ENCODE assay signal across 1 cellular context in genomic region chr22:29854432-29854831, GRCh38.
TF ChIP-seq lines count a peak whose summit lies in the region.

No MANE protein-coding gene starts in this region.

TF ChIP-seq in IMR-90, 13 proteins besides CTCF, POLR2A, EP300 and RAD21:
- no peak for TF ChIP-seq SMC3 (IDR thresholded peaks at IDR 0.05; ENCODE audit: low read depth, low read length)
- no peak for TF ChIP-seq MAFK (IDR thresholded peaks at IDR 0.05; ENCODE audit: low read depth, low read length)
- no peak for TF ChIP-seq ELK1 (IDR thresholded peaks at IDR 0.05; ENCODE audit: borderline replicate concordance, low read depth, low read length)
- no peak for TF ChIP-seq USF2 (IDR thresholded peaks at IDR 0.05; ENCODE audit: low read depth, low read length)
- TF ChIP-seq CHD1 (IDR thresholded peaks at IDR 0.05; ENCODE audit: low read depth, low read length) = no peak
- TF ChIP-seq BHLHE40 (IDR thresholded peaks at IDR 0.05; ENCODE audit: low read depth, low read length) = no peak
- no peak for TF ChIP-seq FOS (IDR thresholded peaks at IDR 0.05; ENCODE audit: low read depth, low read length)
- no peak for TF ChIP-seq CEBPB (IDR thresholded peaks at IDR 0.05; ENCODE audit: low read depth, low read length)
